In genomic region chr3:52541050-52541449, GRCh38 we compare ENCODE assay signal across 23 cellular contexts. TPM values are rescaled to one million over a fixed set of nuclear protein-coding genes. Genes with fewer than 3 reads are reported as not detected.
DNase-seq lines count a peak whose midpoint lies in the region; ATAC-seq, FAIRE-seq and TF ChIP-seq lines count a peak whose summit lies in the region.
"Had no signal": no experiment of that assay in that cellular context is flagged by ENCODE, and none has a peak within 500 bp of the region (broad histone marks: within the 10 kb centered on the region; RNA-seq: fewer than 3 reads in every experiment).

No MANE protein-coding gene starts in this region.

- H3K4me1 ChIP-seq in HepG2 (ENCODE audit: insufficient read depth, low read length) (peaks cover 34% of the 10 kb centered on the region), right lobe of liver (peaks cover 0 to 16% (median 3%) of the 10 kb centered on the region in 4 donors)

- H3K9me3 ChIP-seq in HepG2 (ENCODE audit: low read length) (no peaks in the 10 kb centered on the region), right lobe of liver (no peaks in the 10 kb centered on the region)
- H3K9me3 ChIP-seq: MG63 had no signal

- no peak overlapping the region for H3K9ac ChIP-seq in HepG2 (ENCODE audit: insufficient read depth, low read depth, low read length)

- H3K27me3 ChIP-seq in HepG2 (ENCODE audit: control insufficient read depth in 1 of 2, insufficient read depth in 2 of 2, low read length in 2 of 2) (no peaks in the 10 kb centered on the region; a peak in 1 of 5 replicates), right lobe of liver (no peaks in the 10 kb centered on the region)
- H3K27me3 ChIP-seq: MG63 had no signal

- WGBS in HepG2 (ENCODE audit: low lambda C conversion rate), result 90% methylated on average over 2 of the region's 2 CpGs
- 36% methylated on average over 2 of the region's 2 CpGs for WGBS in right lobe of liver (ENCODE audit: insufficient coverage, low coverage, low lambda C conversion rate, missing lambda C conversion rate)

- CTCF ChIA-PET in activated CD4-positive, alpha-beta memory T cell treated with anti-CD3 and anti-CD28 coated beads for 36 hours (lab: Charles Lee), result no interaction called here
- CTCF ChIA-PET in activated CD4-positive, alpha-beta memory T cell treated with anti-CD3 and anti-CD28 coated beads, Interleukin-2, amount 10 ng/mL, durations not matched to agents 7 days and 5 days (lab: Charles Lee), result no interaction called here
- CTCF ChIA-PET in HepG2 (lab: Yijun Ruan, JAX; ENCODE audit: low intra/inter-chr PET ratio, low total read pairs), result no interaction called here
- CTCF ChIA-PET in activated naive CD4-positive, alpha-beta T cell treated with anti-CD3 and anti-CD28 coated beads for 36 hours (lab: Charles Lee), result no interaction called here

- no peak for DNase-seq in activated CD4-positive, alpha-beta memory T cell treated with anti-CD3 and anti-CD28 coated beads for 36 hours
- no peak for DNase-seq in activated CD4-positive, alpha-beta memory T cell treated with anti-CD3 and anti-CD28 coated beads, Interleukin-2, amount 10 ng/mL, durations not matched to agents 7 days and 5 days
- no peak for DNase-seq in HepG2 (ENCODE audit: low spot score)
- DNase-seq in right lobe of liver, result no peak
- DNase-seq in islet precursor cell, result no peak
- no peak for DNase-seq in activated naive CD4-positive, alpha-beta T cell treated with anti-CD3 and anti-CD28 coated beads for 36 hours
- DNase-seq: EL, GF-D8, H7, HFFc6, MG63, NCI-H1417, NCI-H1694 treated with DMSO at 0.1 percent for 48 hours, NCI-H2081 treated with DMSO at 0.1 percent for 48 hours, NCI-H2171 treated with DMSO at 0.1 percent for 48 hours, NCI-H524 treated with DMSO at 0.1 percent for 48 hours, NCI-H82 had no signal

- TF ChIP-seq CTCF in HepG2 (CRISPR knock-in tag; IDR thresholded peaks at IDR 0.05) (no peak), right lobe of liver (IDR thresholded peaks at IDR 0.05) (no peak), brain (conservative IDR thresholded peaks at IDR 0.05) (no peak)

- intact Hi-C loops in activated CD4-positive, alpha-beta memory T cell treated with anti-CD3 and anti-CD28 coated beads for 36 hours (cut with micrococcal nuclease), result no loop called here
- intact Hi-C loops in HepG2 (cut with micrococcal nuclease; ENCODE audit: unreplicated experiment) (no loop called here), right lobe of liver (cut with DNase I) (no loop called here)
- intact Hi-C loops in activated naive CD4-positive, alpha-beta T cell treated with anti-CD3 and anti-CD28 coated beads for 36 hours (cut with micrococcal nuclease), result no loop called here

- no peak for FAIRE-seq in HepG2 (lab: Jason Lieb, UNC)
- FAIRE-seq: A204.1 had no signal

- TF ChIP-seq EP300 in HepG2 (IDR thresholded peaks at IDR 0.05; ENCODE audit: low read depth in 2 of 2, low read length in 2 of 2) (no peak), HepG2 (CRISPR knock-in tag; IDR thresholded peaks at IDR 0.05; ENCODE audit: borderline replicate concordance) (no peak)

- H3K4me3 ChIP-seq in HepG2 (replicated peaks in 1 of 3; ENCODE audit: insufficient read depth in 1 of 3, low read depth in 2 of 3, low read length in 3 of 3), result no peak overlapping the region
- H3K4me3 ChIP-seq in right lobe of liver, result no peak overlapping the region
- H3K4me3 ChIP-seq: K562, MG63 had no signal

- peaks cover 21% of the 10 kb centered on the region for H3K36me3 Mint-ChIP-seq in activated CD4-positive, alpha-beta memory T cell treated with anti-CD3 and anti-CD28 coated beads for 36 hours
- H3K36me3 Mint-ChIP-seq in activated CD4-positive, alpha-beta memory T cell treated with anti-CD3 and anti-CD28 coated beads, Interleukin-2, amount 10 ng/mL, durations not matched to agents 7 days and 5 days (ENCODE audit: low read depth), result peaks cover 40% of the 10 kb centered on the region
- peaks cover 31% of the 10 kb centered on the region for H3K36me3 Mint-ChIP-seq in brain
- peaks cover 21% of the 10 kb centered on the region for H3K36me3 Mint-ChIP-seq in activated naive CD4-positive, alpha-beta T cell treated with anti-CD3 and anti-CD28 coated beads for 36 hours (ENCODE audit: low read depth)

- TF ChIP-seq POLR2A in HepG2 (IDR thresholded peaks at IDR 0.05; ENCODE audit: insufficient read depth in 1 of 2, low read depth in 2 of 2, low read length in 2 of 2) (no peak), right lobe of liver (IDR thresholded peaks at IDR 0.05) (no peak)

- peaks cover 27% of the 10 kb centered on the region for H3K79me2 ChIP-seq in HepG2 (ENCODE audit: insufficient read depth, low read length)

- H4K20me1 ChIP-seq in HepG2 (ENCODE audit: insufficient read depth, low read length), result peaks cover 12% of the 10 kb centered on the region

- H3K36me3 ChIP-seq in HepG2 (replicated peaks in 1 of 2; ENCODE audit: control insufficient read depth in 1 of 2, insufficient read depth in 2 of 2, low read length in 2 of 2) (peaks cover 0 to 22% of the 10 kb centered on the region in 2 experiments; a peak in 3 of 5 replicates), right lobe of liver (peaks cover 0 to 8% (median 0%) of the 10 kb centered on the region in 4 donors)

- TF ChIP-seq RAD21 in HepG2 (CRISPR knock-in tag; IDR thresholded peaks at IDR 0.05), result no peak

- H3K27me3 Mint-ChIP-seq in activated CD4-positive, alpha-beta memory T cell treated with anti-CD3 and anti-CD28 coated beads for 36 hours, result no peaks in the 10 kb centered on the region
- no peaks in the 10 kb centered on the region for H3K27me3 Mint-ChIP-seq in activated CD4-positive, alpha-beta memory T cell treated with anti-CD3 and anti-CD28 coated beads, Interleukin-2, amount 10 ng/mL, durations not matched to agents 7 days and 5 days
- H3K27me3 Mint-ChIP-seq in brain, result peaks cover 8% of the 10 kb centered on the region
- no peaks in the 10 kb centered on the region for H3K27me3 Mint-ChIP-seq in activated naive CD4-positive, alpha-beta T cell treated with anti-CD3 and anti-CD28 coated beads for 36 hours (ENCODE audit: low read depth)
- H3K27me3 Mint-ChIP-seq: B cell had no signal

- POLR2A ChIA-PET in activated CD4-positive, alpha-beta memory T cell treated with anti-CD3 and anti-CD28 coated beads for 36 hours (lab: Charles Lee), result no interaction called here
- POLR2A ChIA-PET in activated CD4-positive, alpha-beta memory T cell treated with anti-CD3 and anti-CD28 coated beads, Interleukin-2, amount 10 ng/mL, durations not matched to agents 7 days and 5 days (lab: Charles Lee), result interaction anchor here (0.9 kb wide), 1 partner anchor 101 kb away, joined by 3 read pairs; no protein-coding TSS in a partner anchor
- POLR2A ChIA-PET in HepG2 (lab: Yijun Ruan, JAX), result no interaction called here

- no peak overlapping the region for H2AFZ ChIP-seq in HepG2 (ENCODE audit: low read length)

- H3K4me1 Mint-ChIP-seq in activated CD4-positive, alpha-beta memory T cell treated with anti-CD3 and anti-CD28 coated beads for 36 hours (ENCODE audit: low read depth), result peaks cover 27% of the 10 kb centered on the region
- H3K4me1 Mint-ChIP-seq in activated CD4-positive, alpha-beta memory T cell treated with anti-CD3 and anti-CD28 coated beads, Interleukin-2, amount 10 ng/mL, durations not matched to agents 7 days and 5 days, result peaks cover 38% of the 10 kb centered on the region
- peaks cover 51% of the 10 kb centered on the region for H3K4me1 Mint-ChIP-seq in brain
- H3K4me1 Mint-ChIP-seq in activated naive CD4-positive, alpha-beta T cell treated with anti-CD3 and anti-CD28 coated beads for 36 hours (ENCODE audit: low read depth), result peaks cover 45% of the 10 kb centered on the region

- no peak overlapping the region for H3K4me2 ChIP-seq in HepG2 (ENCODE audit: low read depth, low read length)

- in situ Hi-C loops in HepG2 (cut with HindIII; ENCODE audit: extremely low pct_ligation_motif_present, low pct_unique_long_range_greater_than_20kb), result no loop called here

- H3K4me3 Mint-ChIP-seq in activated CD4-positive, alpha-beta memory T cell treated with anti-CD3 and anti-CD28 coated beads for 36 hours, result no peak overlapping the region
- no peak overlapping the region for H3K4me3 Mint-ChIP-seq in activated CD4-positive, alpha-beta memory T cell treated with anti-CD3 and anti-CD28 coated beads, Interleukin-2, amount 10 ng/mL, durations not matched to agents 7 days and 5 days
- peak overlapping the region in 1 of 5 experiments; percentile 58 for H3K4me3 Mint-ChIP-seq in brain
- no peak overlapping the region for H3K4me3 Mint-ChIP-seq in activated naive CD4-positive, alpha-beta T cell treated with anti-CD3 and anti-CD28 coated beads for 36 hours
- H3K4me3 Mint-ChIP-seq: B cell, CD14-positive monocyte, HFFc6 had no signal

- BruUV-seq in HepG2 (replicated peaks; lab: Mats Ljungman, UMichigan), result no TSS peak

- H3K27ac ChIP-seq in HepG2 (ENCODE audit: extremely low read length, insufficient read depth, low read length) (no peak overlapping the region), right lobe of liver (no peak overlapping the region)

- H3K9me3 Mint-ChIP-seq in activated CD4-positive, alpha-beta memory T cell treated with anti-CD3 and anti-CD28 coated beads for 36 hours, result no peaks in the 10 kb centered on the region
- no peaks in the 10 kb centered on the region for H3K9me3 Mint-ChIP-seq in activated CD4-positive, alpha-beta memory T cell treated with anti-CD3 and anti-CD28 coated beads, Interleukin-2, amount 10 ng/mL, durations not matched to agents 7 days and 5 days
- H3K9me3 Mint-ChIP-seq in brain, result no peaks in the 10 kb centered on the region
- no peaks in the 10 kb centered on the region for H3K9me3 Mint-ChIP-seq in activated naive CD4-positive, alpha-beta T cell treated with anti-CD3 and anti-CD28 coated beads for 36 hours
- H3K9me3 Mint-ChIP-seq: CD14-positive monocyte, HFFc6 had no signal

- no peak for ATAC-seq in HepG2
- no peak for ATAC-seq in right lobe of liver
- ATAC-seq: K562, Panc1 had no signal

- peak overlapping the region; percentile 33 for H3K27ac Mint-ChIP-seq in activated CD4-positive, alpha-beta memory T cell treated with anti-CD3 and anti-CD28 coated beads for 36 hours
- H3K27ac Mint-ChIP-seq in activated CD4-positive, alpha-beta memory T cell treated with anti-CD3 and anti-CD28 coated beads, Interleukin-2, amount 10 ng/mL, durations not matched to agents 7 days and 5 days, result no peak overlapping the region
- H3K27ac Mint-ChIP-seq in brain, result peak overlapping the region in 3 of 5 experiments; percentile 28 to 56 (median 35)
- H3K27ac Mint-ChIP-seq in activated naive CD4-positive, alpha-beta T cell treated with anti-CD3 and anti-CD28 coated beads for 36 hours, result no peak overlapping the region
- H3K27ac Mint-ChIP-seq: B cell had no signal

RNA-seq across cellular contexts. Expression of gene UQCC5, which starts 4.6 kb away (rescaled TPM):
- 10 to 100 TPM; 12.9 to 13.3 TPM for total RNA-seq in activated CD4-positive, alpha-beta memory T cell treated with anti-CD3 and anti-CD28 coated beads for 36 hours
- total RNA-seq in activated CD4-positive, alpha-beta memory T cell treated with anti-CD3 and anti-CD28 coated beads, Interleukin-2, amount 10 ng/mL, durations not matched to agents 7 days and 5 days, result 10 to 100 TPM in 1 of 2 experiments, 1 to 10 TPM in 1; 8.7 to 10.7 TPM
- total RNA-seq in HepG2 (2016; rRNA removed; fragmentation: Illumina TruSeq; extraction: Trizol) (29.5 and 33.7 TPM in 2 replicates), right lobe of liver (1 to 10 TPM in 5 of 6 experiments, under 1 TPM in 1; 0.81 to 8.3 (median 4.3) TPM)
- 45.8 and 54.6 TPM in 2 replicates for total RNA-seq in HepG2 (2016; cell fraction: cytosol; rRNA removed; fragmentation: Illumina TruSeq; extraction: Trizol; ENCODE audit: low read depth)
- 26.7 and 30.2 TPM in 2 replicates for total RNA-seq in HepG2 (2016; cell fraction: insoluble cytoplasmic fraction; rRNA removed; fragmentation: Illumina TruSeq; extraction: Trizol)
- 28.0 and 35.7 TPM in 2 replicates for total RNA-seq in HepG2 (2016; cell fraction: membrane; rRNA removed; fragmentation: Illumina TruSeq; extraction: Trizol)
- 13.6 and 19.8 TPM in 2 replicates for total RNA-seq in HepG2 (2016; cell fraction: nucleus; rRNA removed; fragmentation: Illumina TruSeq; extraction: Trizol)
- polyA plus RNA-seq in HepG2 (2011; rRNA removed) (15.4 and 15.7 TPM in 2 replicates), brain (ENCODE audit: insufficient read depth, low read depth, low replicate concordance) (30.1 TPM)
- polyA plus RNA-seq in HepG2 (2011; cell fraction: cytosol; rRNA removed), result 16.5 and 17.9 TPM in 2 replicates
- polyA plus RNA-seq in HepG2 (2011; cell fraction: nucleus; rRNA removed), result 23.9 and 45.2 TPM in 2 replicates
- polyA plus RNA-seq in HepG2 (2012), result 7.0 and 36.2 TPM in 2 replicates
- polyA plus RNA-seq in HepG2 (2016; cell fraction: cytosol; fragmentation: Illumina TruSeq; extraction: Trizol; ENCODE audit: low read depth), result 58.7 and 84.5 TPM in 2 replicates
- 49.0 and 49.7 TPM in 2 replicates for polyA plus RNA-seq in HepG2 (2016; cell fraction: insoluble cytoplasmic fraction; fragmentation: Illumina TruSeq; extraction: Trizol; ENCODE audit: low read depth)
- 35.2 and 53.6 TPM in 2 replicates for polyA plus RNA-seq in HepG2 (2016; cell fraction: membrane; fragmentation: Illumina TruSeq; extraction: Trizol; ENCODE audit: low read depth)
- polyA plus RNA-seq in HepG2 (2016; cell fraction: nucleus; fragmentation: Illumina TruSeq; extraction: Trizol; ENCODE audit: insufficient read depth, low read depth), result 38.0 and 44.8 TPM in 2 replicates
- 9.6 and 17.6 TPM in 2 replicates for polyA minus RNA-seq in HepG2 (2011; rRNA and poly(A)+ RNA removed; ENCODE audit: low replicate concordance)
- polyA minus RNA-seq in HepG2 (2011; cell fraction: cytosol; rRNA and poly(A)+ RNA removed), result 5.4 and 10.7 TPM in 2 replicates
- 13.0 and 14.4 TPM in 2 replicates for polyA minus RNA-seq in HepG2 (2011; cell fraction: nucleus; rRNA and poly(A)+ RNA removed)
- total RNA-seq in activated naive CD4-positive, alpha-beta T cell treated with anti-CD3 and anti-CD28 coated beads for 36 hours, result 10 to 100 TPM; 12.3 to 13.1 TPM

RNA-seq across cellular contexts. Expression of gene NT5DC2, which starts 7.4 kb away (rescaled TPM):
- total RNA-seq in activated CD4-positive, alpha-beta memory T cell treated with anti-CD3 and anti-CD28 coated beads for 36 hours, result 10 to 100 TPM; 46.9 to 49.5 TPM
- total RNA-seq in activated CD4-positive, alpha-beta memory T cell treated with anti-CD3 and anti-CD28 coated beads, Interleukin-2, amount 10 ng/mL, durations not matched to agents 7 days and 5 days, result 10 to 100 TPM; 26.2 to 28.1 TPM
- total RNA-seq in HepG2 (2016; rRNA removed; fragmentation: Illumina TruSeq; extraction: Trizol) (105 and 131 TPM in 2 replicates), right lobe of liver (10 to 100 TPM in 1 of 6 experiments, 1 to 10 TPM in 5; 1.1 to 12.5 (median 3.9) TPM)
- 335 and 351 TPM in 2 replicates for total RNA-seq in HepG2 (2016; cell fraction: cytosol; rRNA removed; fragmentation: Illumina TruSeq; extraction: Trizol; ENCODE audit: low read depth)
- total RNA-seq in HepG2 (2016; cell fraction: insoluble cytoplasmic fraction; rRNA removed; fragmentation: Illumina TruSeq; extraction: Trizol), result 92.9 and 127 TPM in 2 replicates
- total RNA-seq in HepG2 (2016; cell fraction: membrane; rRNA removed; fragmentation: Illumina TruSeq; extraction: Trizol), result 398 and 413 TPM in 2 replicates
- total RNA-seq in HepG2 (2016; cell fraction: nucleus; rRNA removed; fragmentation: Illumina TruSeq; extraction: Trizol), result 102 and 116 TPM in 2 replicates
- polyA plus RNA-seq in HepG2 (2011; rRNA removed) (217 and 240 TPM in 2 replicates), brain (ENCODE audit: insufficient read depth, low read depth, low replicate concordance) (113 TPM)
- 148 and 220 TPM in 2 replicates for polyA plus RNA-seq in HepG2 (2011; cell fraction: cytosol; rRNA removed)
- 493 and 549 TPM in 2 replicates for polyA plus RNA-seq in HepG2 (2011; cell fraction: nucleus; rRNA removed)
- polyA plus RNA-seq in HepG2 (2012), result 109 and 144 TPM in 2 replicates
- 760 and 829 TPM in 2 replicates for polyA plus RNA-seq in HepG2 (2016; cell fraction: cytosol; fragmentation: Illumina TruSeq; extraction: Trizol; ENCODE audit: low read depth)
- polyA plus RNA-seq in HepG2 (2016; cell fraction: insoluble cytoplasmic fraction; fragmentation: Illumina TruSeq; extraction: Trizol; ENCODE audit: low read depth), result 161 and 192 TPM in 2 replicates
- 646 and 710 TPM in 2 replicates for polyA plus RNA-seq in HepG2 (2016; cell fraction: membrane; fragmentation: Illumina TruSeq; extraction: Trizol; ENCODE audit: low read depth)
- 319 and 344 TPM in 2 replicates for polyA plus RNA-seq in HepG2 (2016; cell fraction: nucleus; fragmentation: Illumina TruSeq; extraction: Trizol; ENCODE audit: insufficient read depth, low read depth)
- polyA minus RNA-seq in HepG2 (2011; rRNA and poly(A)+ RNA removed; ENCODE audit: low replicate concordance), result 166 and 240 TPM in 2 replicates
- 60.3 and 89.1 TPM in 2 replicates for polyA minus RNA-seq in HepG2 (2011; cell fraction: cytosol; rRNA and poly(A)+ RNA removed)
- 74.0 and 75.3 TPM in 2 replicates for polyA minus RNA-seq in HepG2 (2011; cell fraction: nucleus; rRNA and poly(A)+ RNA removed)
- total RNA-seq in activated naive CD4-positive, alpha-beta T cell treated with anti-CD3 and anti-CD28 coated beads for 36 hours, result 10 to 100 TPM; 20.4 to 20.8 TPM

RNA-seq across cellular contexts. Expression of gene STAB1, which starts 45.9 kb away (rescaled TPM):
- total RNA-seq in activated CD4-positive, alpha-beta memory T cell treated with anti-CD3 and anti-CD28 coated beads for 36 hours, result under 1 TPM in 1 of 2 experiments, not detected in 1; 0.14 TPM
- total RNA-seq in activated CD4-positive, alpha-beta memory T cell treated with anti-CD3 and anti-CD28 coated beads, Interleukin-2, amount 10 ng/mL, durations not matched to agents 7 days and 5 days, result not detected
- 0.09 and 0.28 TPM in 2 replicates for total RNA-seq in HepG2 (2016; rRNA removed; fragmentation: Illumina TruSeq; extraction: Trizol)
- not detected in 2 replicates for total RNA-seq in HepG2 (2016; cell fraction: cytosol; rRNA removed; fragmentation: Illumina TruSeq; extraction: Trizol; ENCODE audit: low read depth)
- total RNA-seq in HepG2 (2016; cell fraction: insoluble cytoplasmic fraction; rRNA removed; fragmentation: Illumina TruSeq; extraction: Trizol), result 0.11 and 0.18 TPM in 2 replicates
- total RNA-seq in HepG2 (2016; cell fraction: membrane; rRNA removed; fragmentation: Illumina TruSeq; extraction: Trizol), result 0.31 TPM in 1 of 2 replicates, not detected in the other
- 0.13 and 0.16 TPM in 2 replicates for total RNA-seq in HepG2 (2016; cell fraction: nucleus; rRNA removed; fragmentation: Illumina TruSeq; extraction: Trizol)
- 0.34 and 0.59 TPM in 2 replicates for polyA plus RNA-seq in HepG2 (2011; rRNA removed)
- polyA plus RNA-seq in HepG2 (2011; cell fraction: cytosol; rRNA removed), result 0.13 and 0.16 TPM in 2 replicates
- polyA plus RNA-seq in HepG2 (2011; cell fraction: nucleus; rRNA removed), result 4.1 and 4.3 TPM in 2 replicates
- 0.23 and 0.24 TPM in 2 replicates for polyA plus RNA-seq in HepG2 (2012)
- 0.02 and 0.14 TPM in 2 replicates for polyA plus RNA-seq in HepG2 (2016; cell fraction: cytosol; fragmentation: Illumina TruSeq; extraction: Trizol; ENCODE audit: low read depth)
- 0.10 TPM in 1 of 2 replicates, not detected in the other for polyA plus RNA-seq in HepG2 (2016; cell fraction: insoluble cytoplasmic fraction; fragmentation: Illumina TruSeq; extraction: Trizol; ENCODE audit: low read depth)
- not detected in 2 replicates for polyA plus RNA-seq in HepG2 (2016; cell fraction: membrane; fragmentation: Illumina TruSeq; extraction: Trizol; ENCODE audit: low read depth)
- polyA plus RNA-seq in HepG2 (2016; cell fraction: nucleus; fragmentation: Illumina TruSeq; extraction: Trizol; ENCODE audit: insufficient read depth, low read depth), result 0.30 TPM in 1 of 2 replicates, not detected in the other
- polyA minus RNA-seq in HepG2 (2011; rRNA and poly(A)+ RNA removed; ENCODE audit: low replicate concordance), result 0.26 and 1.0 TPM in 2 replicates
- 0.30 TPM in 1 of 2 replicates, not detected in the other for polyA minus RNA-seq in HepG2 (2011; cell fraction: cytosol; rRNA and poly(A)+ RNA removed)
- polyA minus RNA-seq in HepG2 (2011; cell fraction: nucleus; rRNA and poly(A)+ RNA removed), result 0.50 and 0.90 TPM in 2 replicates
- total RNA-seq in right lobe of liver, result 100 to 1,000 TPM in 3 of 6 experiments, 10 to 100 TPM in 3; 60.7 to 268 (median 92.5) TPM
- 10.7 TPM for polyA plus RNA-seq in brain (ENCODE audit: insufficient read depth, low read depth, low replicate concordance)
- total RNA-seq in activated naive CD4-positive, alpha-beta T cell treated with anti-CD3 and anti-CD28 coated beads for 36 hours, result under 1 TPM; 0.10 to 0.17 TPM
- total RNA-seq: HFFc6 had no signal

Comparison
In these comparisons a context has a peak if more than half of its experiments do, and no peak if none do; other contexts are left out.
1. H3K27ac Mint-ChIP-seq: peak in activated CD4-positive, alpha-beta memory T cell treated with anti-CD3 and anti-CD28 coated beads for 36 hours (single experiment) and brain (3 of 5); none in activated CD4-positive, alpha-beta memory T cell treated with anti-CD3 and anti-CD28 coated beads, Interleukin-2, amount 10 ng/mL, durations not matched to agents 7 days and 5 days (single experiment) and activated naive CD4-positive, alpha-beta T cell treated with anti-CD3 and anti-CD28 coated beads for 36 hours (single experiment).
2. RNA of gene STAB1, which starts 45.9 kb away (total RNA-seq): 60.7 to 268 TPM in right lobe of liver; 0.10 to 0.17 TPM in activated naive CD4-positive, alpha-beta T cell treated with anti-CD3 and anti-CD28 coated beads for 36 hours, 0.14 TPM in activated CD4-positive, alpha-beta memory T cell treated with anti-CD3 and anti-CD28 coated beads for 36 hours, 0.09 to 0.31 TPM in HepG2 and not detected in activated CD4-positive, alpha-beta memory T cell treated with anti-CD3 and anti-CD28 coated beads, Interleukin-2, amount 10 ng/mL, durations not matched to agents 7 days and 5 days; every median in the first group is over 10 times any median in the second.